1 cellular context compared by ENCODE assay signal in the genomic region with DNA sequence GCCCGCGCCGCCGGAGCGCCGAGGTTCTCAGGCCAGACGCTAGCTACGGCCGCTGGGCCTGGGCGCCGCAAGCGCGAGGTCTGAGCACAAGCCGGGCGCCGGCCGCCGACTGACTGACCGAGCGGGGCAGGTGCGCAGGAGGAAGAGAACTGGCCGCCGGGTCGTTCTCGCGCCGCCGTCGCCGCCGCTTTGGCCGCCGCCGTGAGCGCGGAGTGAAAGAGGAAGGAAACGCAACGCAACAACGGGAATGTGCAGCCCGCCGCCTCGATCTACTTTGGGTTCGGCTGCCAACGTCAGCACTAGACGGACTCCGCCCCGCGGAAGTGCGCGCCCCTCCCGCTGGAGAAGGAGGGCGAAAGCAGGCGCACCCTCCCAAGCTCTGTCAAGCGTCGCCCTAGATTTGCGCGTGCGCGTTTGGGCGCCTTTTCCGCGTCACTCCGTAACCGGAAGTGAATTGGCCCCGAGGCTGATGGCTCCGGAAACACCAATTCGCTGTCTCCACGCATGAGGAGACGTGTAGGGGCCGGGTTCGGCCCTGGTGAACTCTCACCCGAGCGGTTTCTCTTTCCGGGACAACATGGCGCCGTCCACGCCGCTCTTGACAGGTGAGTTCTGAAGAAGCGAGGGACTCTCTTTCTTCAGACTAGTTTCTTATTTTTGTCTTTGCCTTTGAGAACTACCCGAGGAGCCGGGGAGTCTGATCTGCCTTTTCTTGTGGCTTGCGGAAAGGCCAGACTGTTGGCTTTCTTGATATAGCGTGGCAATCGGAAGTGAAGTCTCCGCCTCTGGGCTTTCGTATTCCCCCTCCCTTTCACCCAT.
A peak's percentile ranks its signal among the peaks of the same experiment; 100 is the strongest.
TF ChIP-seq lines count a peak whose summit lies in the region.

TSS of gene EIF2A (plus strand) at position 562 of the 819 bp plus-strand sequence. CDS start at position 578, 16 bp downstream.
TSS of gene SERP1 (minus strand) at position 271 of the 819 bp plus-strand sequence. CDS start 361 bp downstream, outside the sequence.

TF ChIP-seq in HEK293, 187 proteins besides CTCF, POLR2A, EP300 and RAD21 (continued from another document and continues in another):
- TF ChIP-seq, protein P1, sequence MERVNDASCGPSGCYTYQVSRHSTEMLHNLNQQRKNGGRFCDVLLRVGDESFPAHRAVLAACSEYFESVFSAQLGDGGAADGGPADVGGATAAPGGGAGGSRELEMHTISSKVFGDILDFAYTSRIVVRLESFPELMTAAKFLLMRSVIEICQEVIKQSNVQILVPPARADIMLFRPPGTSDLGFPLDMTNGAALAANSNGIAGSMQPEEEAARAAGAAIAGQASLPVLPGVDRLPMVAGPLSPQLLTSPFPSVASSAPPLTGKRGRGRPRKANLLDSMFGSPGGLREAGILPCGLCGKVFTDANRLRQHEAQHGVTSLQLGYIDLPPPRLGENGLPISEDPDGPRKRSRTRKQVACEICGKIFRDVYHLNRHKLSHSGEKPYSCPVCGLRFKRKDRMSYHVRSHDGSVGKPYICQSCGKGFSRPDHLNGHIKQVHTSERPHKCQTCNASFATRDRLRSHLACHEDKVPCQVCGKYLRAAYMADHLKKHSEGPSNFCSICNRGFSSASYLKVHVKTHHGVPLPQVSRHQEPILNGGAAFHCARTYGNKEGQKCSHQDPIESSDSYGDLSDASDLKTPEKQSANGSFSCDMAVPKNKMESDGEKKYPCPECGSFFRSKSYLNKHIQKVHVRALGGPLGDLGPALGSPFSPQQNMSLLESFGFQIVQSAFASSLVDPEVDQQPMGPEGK (tag by site-specific recombination; IDR thresholded peaks at IDR 0.05) = peak; percentile 83
- TF ChIP-seq ZNF792 (tag by site-specific recombination; IDR thresholded peaks at IDR 0.05) = no peak
- TF ChIP-seq ZNF341 (tag by site-specific recombination; IDR thresholded peaks at IDR 0.05; ENCODE audit: low read depth) = peak; percentile 83
- no peak for TF ChIP-seq BCL6B (tag by site-specific recombination; IDR thresholded peaks at IDR 0.05)
- TF ChIP-seq ZFP41 (tag by site-specific recombination; IDR thresholded peaks at IDR 0.05; ENCODE audit: borderline replicate concordance) = no peak
- no peak for TF ChIP-seq ZNF416 (tag by site-specific recombination; IDR thresholded peaks at IDR 0.05)
- TF ChIP-seq ZNF132 (tag by site-specific recombination; IDR thresholded peaks at IDR 0.05; ENCODE audit: borderline replicate concordance) = no peak
- no peak for TF ChIP-seq ZNF777 (tag by site-specific recombination; IDR thresholded peaks at IDR 0.05; ENCODE audit: borderline replicate concordance)
- no peak for TF ChIP-seq ZNF155 (tag by site-specific recombination; IDR thresholded peaks at IDR 0.05)
- TF ChIP-seq KLF8 (tag by site-specific recombination; IDR thresholded peaks at IDR 0.05) = peak; percentile 68; the same call in 1 of the 2 replicates
- TF ChIP-seq ZNF600 (tag by site-specific recombination; IDR thresholded peaks at IDR 0.05) = 0 out of 2 replicates have a peak, but pooled peaks have one; percentile 40
- no peak for TF ChIP-seq PRDM4 (tag by site-specific recombination; IDR thresholded peaks at IDR 0.05)
- TF ChIP-seq PRDM6 (tag by site-specific recombination; IDR thresholded peaks at IDR 0.05) = no peak
- TF ChIP-seq ZSCAN30 (tag by site-specific recombination; IDR thresholded peaks at IDR 0.05) = peak; percentile 44; the same call in 1 of the 2 replicates
- no peak for TF ChIP-seq ZNF433 (tag by site-specific recombination; IDR thresholded peaks at IDR 0.05; ENCODE audit: low read depth)
- TF ChIP-seq, protein P2, sequence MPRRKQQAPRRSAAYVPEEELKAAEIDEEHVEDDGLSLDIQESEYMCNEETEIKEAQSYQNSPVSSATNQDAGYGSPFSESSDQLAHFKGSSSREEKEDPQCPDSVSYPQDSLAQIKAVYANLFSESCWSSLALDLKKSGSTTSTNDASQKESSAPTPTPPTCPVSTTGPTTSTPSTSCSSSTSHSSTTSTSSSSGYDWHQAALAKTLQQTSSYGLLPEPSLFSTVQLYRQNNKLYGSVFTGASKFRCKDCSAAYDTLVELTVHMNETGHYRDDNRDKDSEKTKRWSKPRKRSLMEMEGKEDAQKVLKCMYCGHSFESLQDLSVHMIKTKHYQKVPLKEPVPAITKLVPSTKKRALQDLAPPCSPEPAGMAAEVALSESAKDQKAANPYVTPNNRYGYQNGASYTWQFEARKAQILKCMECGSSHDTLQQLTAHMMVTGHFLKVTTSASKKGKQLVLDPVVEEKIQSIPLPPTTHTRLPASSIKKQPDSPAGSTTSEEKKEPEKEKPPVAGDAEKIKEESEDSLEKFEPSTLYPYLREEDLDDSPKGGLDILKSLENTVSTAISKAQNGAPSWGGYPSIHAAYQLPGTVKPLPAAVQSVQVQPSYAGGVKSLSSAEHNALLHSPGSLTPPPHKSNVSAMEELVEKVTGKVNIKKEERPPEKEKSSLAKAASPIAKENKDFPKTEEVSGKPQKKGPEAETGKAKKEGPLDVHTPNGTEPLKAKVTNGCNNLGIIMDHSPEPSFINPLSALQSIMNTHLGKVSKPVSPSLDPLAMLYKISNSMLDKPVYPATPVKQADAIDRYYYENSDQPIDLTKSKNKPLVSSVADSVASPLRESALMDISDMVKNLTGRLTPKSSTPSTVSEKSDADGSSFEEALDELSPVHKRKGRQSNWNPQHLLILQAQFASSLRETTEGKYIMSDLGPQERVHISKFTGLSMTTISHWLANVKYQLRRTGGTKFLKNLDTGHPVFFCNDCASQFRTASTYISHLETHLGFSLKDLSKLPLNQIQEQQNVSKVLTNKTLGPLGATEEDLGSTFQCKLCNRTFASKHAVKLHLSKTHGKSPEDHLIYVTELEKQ (tag by site-specific recombination; IDR thresholded peaks at IDR 0.05; ENCODE audit: borderline replicate concordance) = no peak
- no peak for TF ChIP-seq ZNF302 (tag by site-specific recombination; IDR thresholded peaks at IDR 0.05; ENCODE audit: low read depth)
- TF ChIP-seq ZXDB (tag by site-specific recombination; IDR thresholded peaks at IDR 0.05) = peak; percentile 82
- TF ChIP-seq ZNF830 (tag by site-specific recombination; IDR thresholded peaks at IDR 0.05; ENCODE audit: low read depth) = no peak
- TF ChIP-seq FEZF1 (tag by site-specific recombination; IDR thresholded peaks at IDR 0.05) = no peak
- no peak for TF ChIP-seq ZNF398 (tag by site-specific recombination; IDR thresholded peaks at IDR 0.05)
- no peak for TF ChIP-seq ZNF670 (tag by site-specific recombination; IDR thresholded peaks at IDR 0.05; ENCODE audit: low read depth)
- no peak for TF ChIP-seq OSR2 (tag by site-specific recombination; IDR thresholded peaks at IDR 0.05)
- no peak for TF ChIP-seq HOXC10 (CRISPR knock-in tag; IDR thresholded peaks at IDR 0.05)
- no peak for TF ChIP-seq ZNF214 (tag by site-specific recombination; IDR thresholded peaks at IDR 0.05; ENCODE audit: borderline replicate concordance)
- no peak for TF ChIP-seq ZNF211 (tag by site-specific recombination; IDR thresholded peaks at IDR 0.05; ENCODE audit: low read depth)
- no peak for TF ChIP-seq ZNF133 (tag by site-specific recombination; IDR thresholded peaks at IDR 0.05)
- no peak for TF ChIP-seq ZNF624 (tag by site-specific recombination; IDR thresholded peaks at IDR 0.05)
- TF ChIP-seq ZNF23 (tag by site-specific recombination; IDR thresholded peaks at IDR 0.05; ENCODE audit: borderline replicate concordance) = no peak
- TF ChIP-seq, protein P3, sequence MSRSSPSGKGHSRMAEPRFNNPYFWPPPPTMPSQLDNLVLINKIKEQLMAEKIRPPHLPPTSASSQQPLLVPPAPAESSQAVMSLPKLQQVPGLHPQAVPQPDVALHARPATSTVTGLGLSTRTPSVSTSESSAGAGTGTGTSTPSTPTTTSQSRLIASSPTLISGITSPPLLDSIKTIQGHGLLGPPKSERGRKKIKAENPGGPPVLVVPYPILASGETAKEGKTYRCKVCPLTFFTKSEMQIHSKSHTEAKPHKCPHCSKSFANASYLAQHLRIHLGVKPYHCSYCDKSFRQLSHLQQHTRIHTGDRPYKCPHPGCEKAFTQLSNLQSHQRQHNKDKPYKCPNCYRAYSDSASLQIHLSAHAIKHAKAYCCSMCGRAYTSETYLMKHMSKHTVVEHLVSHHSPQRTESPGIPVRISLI (tag by site-specific recombination; IDR thresholded peaks at IDR 0.05) = no peak
- TF ChIP-seq HOXD13 (CRISPR knock-in tag; IDR thresholded peaks at IDR 0.05; ENCODE audit: borderline replicate concordance) = no peak
- TF ChIP-seq HIC1 (tag by site-specific recombination; IDR thresholded peaks at IDR 0.05) = peak; percentile 63
- TF ChIP-seq HOXA7 (CRISPR knock-in tag; IDR thresholded peaks at IDR 0.05; ENCODE audit: borderline replicate concordance) = no peak
- 0 out of 2 replicates have a peak, but pooled peaks have one; percentile 34 for TF ChIP-seq ZNF24 (tag by site-specific recombination; IDR thresholded peaks at IDR 0.05)
- no peak for TF ChIP-seq ZNF555 (tag by site-specific recombination; conservative IDR thresholded peaks at IDR 0.05)
- TF ChIP-seq ZNF530 (tag by site-specific recombination; IDR thresholded peaks at IDR 0.05; ENCODE audit: low read depth) = no peak
- TF ChIP-seq YY2 (tag by site-specific recombination; IDR thresholded peaks at IDR 0.05) = peak; percentile 83
- TF ChIP-seq YY1 (tag by site-specific recombination; IDR thresholded peaks at IDR 0.05) = peak; percentile 70
